21 cellular contexts compared by ENCODE assay signal in genomic region chr15:89381330-89381729, GRCh38.
"Had no signal": no experiment of that assay in that cellular context is flagged by ENCODE, and none has a peak within 500 bp of the region (broad histone marks: within the 10 kb centered on the region; RNA-seq: fewer than 3 reads in every experiment).

No MANE protein-coding gene starts in this region.

- H3K9me3 ChIP-seq: psoas muscle, right lobe of liver, thoracic aorta had no signal

- H3K36me3 Mint-ChIP-seq: natural killer cell treated with Interleukin-12 subunit alpha and Interleukin-12 subunit beta and Interleukin-15 and Interleukin-18, amount 100 ng/mL, for 72 hours; stimulated activated memory B cell treated with anti-CD40 and anti-IgM and Interleukin-4, amounts not matched to agents 10 μg/mL and 1 μg/mL and 100 μg/mL, for 72 hours had no signal

- H3K36me3 ChIP-seq: right lobe of liver, thoracic aorta had no signal

- H3K27ac Mint-ChIP-seq: endodermal cell; natural killer cell treated with Interleukin-12 subunit alpha and Interleukin-12 subunit beta and Interleukin-15 and Interleukin-18, amount 100 ng/mL, for 72 hours; stimulated activated memory B cell treated with anti-CD40 and anti-IgM and Interleukin-4, amounts not matched to agents 10 μg/mL and 1 μg/mL and 100 μg/mL, for 72 hours; stimulated activated naive CD8-positive, alpha-beta T cell treated with anti-CD3 and anti-CD28 coated beads, Interleukin-15, Interleukin-2, amounts not matched to agents 100 ng/mL and 50 ng/mL, for 24 hours had no signal

- H3K27ac ChIP-seq: foreskin keratinocyte, psoas muscle, right lobe of liver, thoracic aorta had no signal

- H3K4me3 ChIP-seq: lung, psoas muscle, right lobe of liver, thoracic aorta had no signal

- H3K9me3 Mint-ChIP-seq: endodermal cell; natural killer cell treated with Interleukin-12 subunit alpha and Interleukin-12 subunit beta and Interleukin-15 and Interleukin-18, amount 100 ng/mL, for 72 hours; stimulated activated memory B cell treated with anti-CD40 and anti-IgM and Interleukin-4, amounts not matched to agents 10 μg/mL and 1 μg/mL and 100 μg/mL, for 72 hours; stimulated activated naive CD8-positive, alpha-beta T cell treated with anti-CD3 and anti-CD28 coated beads, Interleukin-15, Interleukin-2, amounts not matched to agents 100 ng/mL and 50 ng/mL, for 24 hours had no signal

- DNase-seq: dermis blood vessel endothelial cell; effector CD4-positive, alpha-beta T cell; endodermal cell; erythroblast; foreskin keratinocyte; left colon; left ventricle myocardium superior; mesenchymal stem cell; midbrain; psoas muscle; retina; right lobe of liver; stimulated activated CD4-positive, alpha-beta T cell treated with anti-CD3 and anti-CD28 coated beads, Interleukin-15, amount 100 ng/mL, for 24 hours; stimulated activated CD4-positive, alpha-beta T cell treated with anti-CD3 and anti-CD28 coated beads, Interleukin-1b, Interleukin-23, amount 100 ng/mL, for 48 hours; stimulated activated CD4-positive, alpha-beta T cell treated with anti-CD3 and anti-CD28 coated beads, Interleukin-4, amount 100 ng/mL, for 24 hours; trophoblast cell had no signal

- H3K4me3 Mint-ChIP-seq: endodermal cell; natural killer cell treated with Interleukin-12 subunit alpha and Interleukin-12 subunit beta and Interleukin-15 and Interleukin-18, amount 100 ng/mL, for 72 hours; stimulated activated memory B cell treated with anti-CD40 and anti-IgM and Interleukin-4, amounts not matched to agents 10 μg/mL and 1 μg/mL and 100 μg/mL, for 72 hours; stimulated activated naive CD8-positive, alpha-beta T cell treated with anti-CD3 and anti-CD28 coated beads, Interleukin-15, Interleukin-2, amounts not matched to agents 100 ng/mL and 50 ng/mL, for 24 hours had no signal

- H3K4me1 Mint-ChIP-seq: endodermal cell had no signal
